15 cellular contexts compared by ENCODE assay signal in genomic region chr3:177468331-177468730, GRCh38.
DNase-seq lines count a peak whose midpoint lies in the region; ATAC-seq and TF ChIP-seq lines count a peak whose summit lies in the region.
"Had no signal": no experiment of that assay in that cellular context is flagged by ENCODE, and none has a peak within 500 bp of the region (broad histone marks: within the 10 kb centered on the region; RNA-seq: fewer than 3 reads in every experiment).

No MANE protein-coding gene starts in this region.

- CTCF ChIA-PET in BJ (lab: Yijun Ruan, JAX): interaction anchor here (1.5 kb wide), 1 partner anchor 9 kb away, joined by 4 read pairs; no protein-coding TSS in a partner anchor
- CTCF ChIA-PET in PC-3 (lab: Charles Lee): no interaction called here

- H3F3A ChIP-seq in PC-3 (ENCODE audit: low read length, unreplicated experiment): no peaks in the 10 kb centered on the region

- H3K9me3 ChIP-seq in PC-3 (ENCODE audit: low read length): no peaks in the 10 kb centered on the region
- H3K9me3 ChIP-seq: neutrophil, Peyer's patch, transverse colon had no signal

- ATAC-seq in PC-3 (peak; percentile 65), omental fat pad (ENCODE audit: low FRiP score) (peak; percentile 30), HG02840 (IDR thresholded peaks at IDR 0.05; ENCODE audit: low FRiP score, unreplicated experiment) (no peak), GM19035 (IDR thresholded peaks at IDR 0.05; ENCODE audit: unreplicated experiment) (no peak), GM21576 (IDR thresholded peaks at IDR 0.05; ENCODE audit: unreplicated experiment) (no peak)

- H4K20me1 ChIP-seq in PC-3 (ENCODE audit: low read length): no peaks in the 10 kb centered on the region

- H3K36me3 ChIP-seq in BJ (ENCODE audit: control insufficient read depth, insufficient read depth, low read length) (no peaks in the 10 kb centered on the region), PC-3 (ENCODE audit: low read depth, low read length) (no peaks in the 10 kb centered on the region)
- H3K36me3 ChIP-seq: neutrophil, Peyer's patch, transverse colon had no signal

- no peak overlapping the region for H3K9ac ChIP-seq in PC-3 (ENCODE audit: low read length)

- H3K27me3 ChIP-seq in BJ (ENCODE audit: control insufficient read depth, insufficient read depth, low read length) (no peaks in the 10 kb centered on the region), PC-3 (ENCODE audit: low read length) (no peaks in the 10 kb centered on the region)
- H3K27me3 ChIP-seq: neutrophil, Peyer's patch, transverse colon had no signal

- no peaks in the 10 kb centered on the region for H3K79me2 ChIP-seq in PC-3 (ENCODE audit: low read length)

- intact Hi-C loops in PC-3 (cut with micrococcal nuclease): no loop called here

- no TSS peak for BruUV-seq in PC-3 (replicated peaks; lab: Mats Ljungman, UMichigan)

- no peak overlapping the region for H2AFZ ChIP-seq in PC-3 (ENCODE audit: low read length)

- H3K9me2 ChIP-seq in PC-3 (replicated peaks; ENCODE audit: low read length): no peaks in the 10 kb centered on the region

- H3K4me2 ChIP-seq in PC-3 (ENCODE audit: low read length): peak overlapping the region; percentile 7; the same call in 1 of the 2 replicates

- peaks cover 12% of the 10 kb centered on the region for H3K4me1 ChIP-seq in PC-3 (ENCODE audit: insufficient read depth, low read length)

- H3K4me3 ChIP-seq in BJ (ENCODE audit: low read depth, low read length) (no peak overlapping the region), PC-3 (ENCODE audit: low read length) (no peak overlapping the region)
- H3K4me3 ChIP-seq: Peyer's patch, transverse colon had no signal

- DNase-seq in BJ (ENCODE audit: low read depth): peak; percentile 87
- DNase-seq in PC-3: peak; percentile 83
- DNase-seq in fibroblast of gingiva (ENCODE audit: low read depth): peak; percentile 95
- no peak for DNase-seq in omental fat pad (ENCODE audit: low spot score)
- DNase-seq in activated T-cell treated with anti-CD3 and anti-CD28 coated beads, Interleukin-2, amount 50 U/mL, for 48 hours: no peak
- DNase-seq: activated B cell treated with CpG ODN at 0.5 μM for 24 hours; CD4-positive, alpha-beta memory T cell; immature natural killer cell; NCI-H187 treated with DMSO at 0.1 percent for 48 hours; Peyer's patch; transverse colon had no signal

- TF ChIP-seq CTCF in BJ (IDR thresholded peaks at IDR 0.05; ENCODE audit: insufficient read depth, low read depth, low read length) (no peak), PC-3 (conservative IDR thresholded peaks at IDR 0.05; ENCODE audit: low read depth, low read length) (no peak), omental fat pad (IDR thresholded peaks at IDR 0.05) (no peak)

- H3K27ac ChIP-seq in PC-3 (ENCODE audit: low read length): peak overlapping the region; percentile 13; the same call in 1 of the 2 replicates
- H3K27ac ChIP-seq: neutrophil, Peyer's patch had no signal

- POLR2A ChIA-PET in BJ (lab: Charles Lee): interaction anchor here (1.0 kb wide), 1 partner anchor 438 kb away, joined by 3 read pairs; no protein-coding TSS in a partner anchor
- POLR2A ChIA-PET in PC-3 (lab: Charles Lee; ENCODE audit: unreplicated experiment): interaction anchor here (0.5 kb wide), 1 partner anchor 317 kb away, joined by 3 read pairs; no protein-coding TSS in a partner anchor

Comparison
In these comparisons a context has a peak if more than half of its experiments do, and no peak if none do; other contexts are left out.
1. DNase-seq: peak in BJ (single experiment), PC-3 (single experiment) and fibroblast of gingiva (single experiment); none in omental fat pad (single experiment) and activated T-cell treated with anti-CD3 and anti-CD28 coated beads, Interleukin-2, amount 50 U/mL, for 48 hours (0 of 2).
2. ATAC-seq: peak in PC-3 (single experiment) and omental fat pad (single experiment); none in HG02840 (single experiment), GM19035 (single experiment) and GM21576 (single experiment).